In genomic region chr4:47031011-47031678, GRCh38 we compare ENCODE assay signal across 8 cellular contexts. TPM values are rescaled to one million over a fixed set of nuclear protein-coding genes. Genes with fewer than 3 reads are reported as not detected.
DNase-seq lines count a peak whose midpoint lies in the region; ATAC-seq lines count a peak whose summit lies in the region.

GABRB1 (plus strand) TSS chr4:47031567.

- DNase-seq in NCI-H82 (lab: John Stamatoyannopoulos, UW) (peak; percentile 58), NCI-H82 treated with DMSO at 0.1 percent for 48 hours (lab: John Stamatoyannopoulos, UW; ENCODE audit: unreplicated experiment) (no peak), dermis blood vessel endothelial cell (peak; percentile 52), left kidney (ENCODE audit: low read depth, low spot score) (peak; percentile 86), COLO829 (ENCODE audit: low spot score) (no peak)
- DNase-seq in stimulated activated CD4-positive, alpha-beta T cell treated with anti-CD3 and anti-CD28 coated beads, TNF-alpha, amount 100 ng/mL, for 24 hours (ENCODE audit: low read depth in 3 of 3), result peak in 2 of 3 experiments; percentile 7 to 9

- no peak within 1 kb of the TSS for H3K27ac Mint-ChIP-seq in T-helper 1 cell treated with Interleukin-12 subunit alpha and Interleukin-12 subunit beta and Interleukin-4 antibody, amounts not matched to agents 30 μg/mL and 1 μg/mL, for 36 hours

- no peaks in the 10 kb centered on the region for H3K9me3 Mint-ChIP-seq in T-helper 1 cell treated with Interleukin-12 subunit alpha and Interleukin-12 subunit beta and Interleukin-4 antibody, amounts not matched to agents 30 μg/mL and 1 μg/mL, for 36 hours

- peaks cover 16% of the 10 kb centered on the region for H3K4me1 Mint-ChIP-seq in T-helper 1 cell treated with Interleukin-12 subunit alpha and Interleukin-12 subunit beta and Interleukin-4 antibody, amounts not matched to agents 30 μg/mL and 1 μg/mL, for 36 hours (ENCODE audit: low read depth)

- H3K36me3 Mint-ChIP-seq in T-helper 1 cell treated with Interleukin-12 subunit alpha and Interleukin-12 subunit beta and Interleukin-4 antibody, amounts not matched to agents 30 μg/mL and 1 μg/mL, for 36 hours (ENCODE audit: low read depth), result no peaks in the 10 kb centered on the region

- ATAC-seq in GM18519 (IDR thresholded peaks at IDR 0.05; ENCODE audit: low FRiP score, unreplicated experiment), result no peak

- peaks cover 44% of the 10 kb centered on the region for H3K27me3 Mint-ChIP-seq in T-helper 1 cell treated with Interleukin-12 subunit alpha and Interleukin-12 subunit beta and Interleukin-4 antibody, amounts not matched to agents 30 μg/mL and 1 μg/mL, for 36 hours (ENCODE audit: low read depth)

- H3K4me3 Mint-ChIP-seq in T-helper 1 cell treated with Interleukin-12 subunit alpha and Interleukin-12 subunit beta and Interleukin-4 antibody, amounts not matched to agents 30 μg/mL and 1 μg/mL, for 36 hours, result peak within 1 kb of the TSS; percentile 67

RNA-seq across cellular contexts. Expression of gene GABRB1, which starts in this region (rescaled TPM):
- not detected in 2 replicates for total RNA-seq in dermis blood vessel endothelial cell

Comparison
In these comparisons a context has a peak if more than half of its experiments do, and no peak if none do; other contexts are left out.
1. DNase-seq: peak in NCI-H82 (single experiment), left kidney (single experiment) and stimulated activated CD4-positive, alpha-beta T cell treated with anti-CD3 and anti-CD28 coated beads, TNF-alpha, amount 100 ng/mL, for 24 hours (2 of 3); none in NCI-H82 treated with DMSO at 0.1 percent for 48 hours (single experiment) and COLO829 (single experiment).
2. Peak in DNase-seq in dermis blood vessel endothelial cell; RNA of the gene not detected or under 1 TPM.